Comparison of ENCODE assay signal across 8 cellular contexts in the genomic region with DNA sequence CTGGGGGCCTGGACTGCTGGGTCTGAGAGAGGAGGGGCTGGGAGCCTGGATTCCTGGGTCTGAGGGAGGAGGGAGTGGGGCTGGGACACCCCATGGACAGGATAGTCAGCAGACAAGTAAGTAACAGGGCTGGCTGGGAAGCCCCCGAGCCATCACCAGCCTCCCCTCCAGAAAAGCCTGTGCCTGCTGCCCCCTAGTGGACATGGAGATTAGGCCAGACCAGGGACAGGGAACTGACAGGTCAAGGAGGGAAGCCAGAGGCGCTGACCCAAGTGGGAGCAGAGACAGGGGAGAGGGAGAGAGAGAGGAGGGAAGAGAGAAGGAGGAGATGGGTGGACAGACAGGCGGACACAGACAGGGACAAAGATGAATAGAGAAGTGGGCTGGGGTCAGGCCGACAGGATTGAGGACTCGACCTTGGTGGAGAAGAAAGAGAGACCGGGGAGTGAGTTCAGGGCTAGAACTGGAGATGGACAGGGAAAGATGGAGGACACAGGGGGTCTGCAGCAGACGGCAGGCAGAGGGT. TPM values are rescaled to one million over a fixed set of nuclear protein-coding genes. Genes with fewer than 3 reads are reported as not detected.
DNase-seq lines count a peak whose midpoint lies in the region; ATAC-seq and TF ChIP-seq lines count a peak whose summit lies in the region.

No MANE protein-coding gene starts in this region.

- in situ Hi-C loops in T47D (cut with HindIII; ENCODE audit: low pct_unique_long_range_greater_than_20kb, low sequenced_read_pairs): no loop called here

- H3K4me1 Mint-ChIP-seq in WTC11: peaks cover 32% of the 10 kb centered on the region

- no peaks in the 10 kb centered on the region for H3K36me3 Mint-ChIP-seq in WTC11

- peaks cover 83% of the 10 kb centered on the region for H3K27me3 Mint-ChIP-seq in WTC11 (ENCODE audit: low read depth)

- peak; percentile 90 for TF ChIP-seq CTCF in WTC11 (IDR thresholded peaks at IDR 0.05)

- no peaks in the 10 kb centered on the region for H3K9me3 Mint-ChIP-seq in WTC11

- no peak overlapping the region for H3K4me3 Mint-ChIP-seq in WTC11

- POLR2A ChIA-PET in WTC11 (lab: Charles Lee): no interaction called here

- no peak overlapping the region for H3K27ac Mint-ChIP-seq in WTC11

- CTCF ChIA-PET in WTC11 (lab: Charles Lee): interaction anchor here (0.7 to 1.8 kb wide), 5 partner anchors 16 to 61 kb away, joined by 3 to 5 read pairs (median 3); a partner anchor contains a TSS

- ATAC-seq in WTC11: peak; percentile 75

- DNase-seq in SIG-M5 treated with dmso at 0.1 percent for 504 hours (lab: John Stamatoyannopoulos, UW; ENCODE audit: unreplicated experiment): peak; percentile 25
- DNase-seq in SIG-M5 (lab: John Stamatoyannopoulos, UW): no peak
- peak; percentile 68 for DNase-seq in NCI-H1694 (lab: John Stamatoyannopoulos, UW)
- peak; percentile 95 for DNase-seq in WTC11 (ENCODE audit: low spot score)
- DNase-seq in T47D (ENCODE audit: low read depth in 1 of 2, low spot score in 1 of 2): peak; percentile 61 to 71
- DNase-seq in kidney glomerular epithelial cell (lab: John Stamatoyannopoulos, UW): peak; percentile 38
- peak; percentile 67 to 71 for DNase-seq in stimulated activated CD4-positive, alpha-beta T cell treated with anti-CD3 and anti-CD28 coated beads, Interleukin-4, amount 100 ng/mL, for 4 hours
- DNase-seq in foreskin melanocyte: no peak

TF ChIP-seq in WTC11, 78 proteins besides CTCF, POLR2A, EP300 and RAD21:
- TF ChIP-seq, protein P1, sequence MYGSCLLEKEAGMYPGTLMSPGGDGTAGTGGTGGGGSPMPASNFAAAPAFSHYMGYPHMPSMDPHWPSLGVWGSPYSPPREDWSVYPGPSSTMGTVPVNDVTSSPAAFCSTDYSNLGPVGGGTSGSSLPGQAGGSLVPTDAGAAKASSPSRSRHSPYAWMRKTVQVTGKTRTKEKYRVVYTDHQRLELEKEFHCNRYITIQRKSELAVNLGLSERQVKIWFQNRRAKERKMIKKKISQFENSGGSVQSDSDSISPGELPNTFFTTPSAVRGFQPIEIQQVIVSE (CRISPR knock-in tag; IDR thresholded peaks at IDR 0.05; ENCODE audit: borderline replicate concordance): no peak
- TF ChIP-seq SMAD3 (CRISPR knock-in tag; IDR thresholded peaks at IDR 0.05; ENCODE audit: borderline replicate concordance) (no peak), CREM (CRISPR knock-in tag; IDR thresholded peaks at IDR 0.05) (no peak), KAT7 (CRISPR knock-in tag; IDR thresholded peaks at IDR 0.05; ENCODE audit: borderline replicate concordance) (no peak), NFATC4 (CRISPR knock-in tag; IDR thresholded peaks at IDR 0.05) (no peak), JAZF1 (CRISPR knock-in tag; IDR thresholded peaks at IDR 0.05) (no peak), CREB1 (CRISPR knock-in tag; IDR thresholded peaks at IDR 0.05) (no peak), GTF2I (CRISPR knock-in tag; conservative IDR thresholded peaks at IDR 0.05) (no peak), FOXP1 (CRISPR knock-in tag; IDR thresholded peaks at IDR 0.05; ENCODE audit: borderline replicate concordance) (no peak), NR1H2 (CRISPR knock-in tag; IDR thresholded peaks at IDR 0.05) (no peak)
- TF ChIP-seq, protein P2, sequence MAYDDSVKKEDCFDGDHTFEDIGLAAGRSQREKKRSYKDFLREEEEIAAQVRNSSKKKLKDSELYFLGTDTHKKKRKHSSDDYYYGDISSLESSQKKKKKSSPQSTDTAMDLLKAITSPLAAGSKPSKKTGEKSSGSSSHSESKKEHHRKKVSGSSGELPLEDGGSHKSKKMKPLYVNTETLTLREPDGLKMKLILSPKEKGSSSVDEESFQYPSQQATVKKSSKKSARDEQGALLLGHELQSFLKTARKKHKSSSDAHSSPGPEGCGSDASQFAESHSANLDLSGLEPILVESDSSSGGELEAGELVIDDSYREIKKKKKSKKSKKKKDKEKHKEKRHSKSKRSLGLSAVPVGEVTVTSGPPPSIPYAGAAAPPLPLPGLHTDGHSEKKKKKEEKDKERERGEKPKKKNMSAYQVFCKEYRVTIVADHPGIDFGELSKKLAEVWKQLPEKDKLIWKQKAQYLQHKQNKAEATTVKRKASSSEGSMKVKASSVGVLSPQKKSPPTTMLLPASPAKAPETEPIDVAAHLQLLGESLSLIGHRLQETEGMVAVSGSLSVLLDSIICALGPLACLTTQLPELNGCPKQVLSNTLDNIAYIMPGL (CRISPR knock-in tag; IDR thresholded peaks at IDR 0.05): no peak
- TF ChIP-seq, protein P3, sequence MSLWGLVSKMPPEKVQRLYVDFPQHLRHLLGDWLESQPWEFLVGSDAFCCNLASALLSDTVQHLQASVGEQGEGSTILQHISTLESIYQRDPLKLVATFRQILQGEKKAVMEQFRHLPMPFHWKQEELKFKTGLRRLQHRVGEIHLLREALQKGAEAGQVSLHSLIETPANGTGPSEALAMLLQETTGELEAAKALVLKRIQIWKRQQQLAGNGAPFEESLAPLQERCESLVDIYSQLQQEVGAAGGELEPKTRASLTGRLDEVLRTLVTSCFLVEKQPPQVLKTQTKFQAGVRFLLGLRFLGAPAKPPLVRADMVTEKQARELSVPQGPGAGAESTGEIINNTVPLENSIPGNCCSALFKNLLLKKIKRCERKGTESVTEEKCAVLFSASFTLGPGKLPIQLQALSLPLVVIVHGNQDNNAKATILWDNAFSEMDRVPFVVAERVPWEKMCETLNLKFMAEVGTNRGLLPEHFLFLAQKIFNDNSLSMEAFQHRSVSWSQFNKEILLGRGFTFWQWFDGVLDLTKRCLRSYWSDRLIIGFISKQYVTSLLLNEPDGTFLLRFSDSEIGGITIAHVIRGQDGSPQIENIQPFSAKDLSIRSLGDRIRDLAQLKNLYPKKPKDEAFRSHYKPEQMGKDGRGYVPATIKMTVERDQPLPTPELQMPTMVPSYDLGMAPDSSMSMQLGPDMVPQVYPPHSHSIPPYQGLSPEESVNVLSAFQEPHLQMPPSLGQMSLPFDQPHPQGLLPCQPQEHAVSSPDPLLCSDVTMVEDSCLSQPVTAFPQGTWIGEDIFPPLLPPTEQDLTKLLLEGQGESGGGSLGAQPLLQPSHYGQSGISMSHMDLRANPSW (CRISPR knock-in tag; conservative IDR thresholded peaks at IDR 0.05; ENCODE audit: low read depth): no peak

RNA-seq across cellular contexts. Expression of a gene that starts 6.7 kb away (rescaled TPM):
- total RNA-seq in WTC11 (2021): 0.30 to 0.66 TPM (median 0.31 TPM) in 3 replicates

RNA-seq across cellular contexts. Expression of a gene that starts 24.2 kb away (rescaled TPM):
- total RNA-seq in WTC11 (2021): 159 to 184 TPM (median 159 TPM) in 3 replicates

RNA-seq across cellular contexts. Expression of a gene that starts 51.9 kb away (rescaled TPM):
- total RNA-seq in WTC11 (2021): 77.2 to 102 TPM (median 82.9 TPM) in 3 replicates

RNA-seq across cellular contexts. Expression of a gene that starts 57.8 kb away (rescaled TPM):
- 0.42 to 1.2 TPM (median 0.71 TPM) in 3 replicates for total RNA-seq in WTC11 (2021)

RNA-seq across cellular contexts. Expression of a gene that starts 59.1 kb away (rescaled TPM):
- 28.2 to 34.2 TPM (median 30.9 TPM) in 3 replicates for total RNA-seq in WTC11 (2021)

Comparison
In these comparisons a context has a peak if more than half of its experiments do, and no peak if none do; other contexts are left out.
1. DNase-seq: peak in SIG-M5 treated with dmso at 0.1 percent for 504 hours (single experiment), NCI-H1694 (single experiment), WTC11 (single experiment), T47D (2 of 2), kidney glomerular epithelial cell (single experiment) and stimulated activated CD4-positive, alpha-beta T cell treated with anti-CD3 and anti-CD28 coated beads, Interleukin-4, amount 100 ng/mL, for 4 hours (2 of 2); none in SIG-M5 (single experiment) and foreskin melanocyte (single experiment).